In genomic region chr12:92008345-92008744, GRCh38 we compare ENCODE assay signal across 14 cellular contexts.
DNase-seq lines count a peak whose midpoint lies in the region; ATAC-seq, FAIRE-seq and TF ChIP-seq lines count a peak whose summit lies in the region.
"Had no signal": no experiment of that assay in that cellular context is flagged by ENCODE, and none has a peak within 500 bp of the region (broad histone marks: within the 10 kb centered on the region; RNA-seq: fewer than 3 reads in every experiment).

No MANE protein-coding gene starts in this region.

- in situ Hi-C loops in K562 (cut with MboI): no loop called here

- H3K4me3 Mint-ChIP-seq in activated CD4-positive, alpha-beta T cell treated with anti-CD3 and anti-CD28 coated beads for 36 hours: no peak overlapping the region
- no peak overlapping the region for H3K4me3 Mint-ChIP-seq in CD4-positive, CD25-positive, alpha-beta regulatory T cell
- H3K4me3 Mint-ChIP-seq in progenitor cell of endocrine pancreas (ENCODE audit: low read depth): no peak overlapping the region
- H3K4me3 Mint-ChIP-seq: CD14-positive monocyte had no signal

- H3K9me1 ChIP-seq in K562 (ENCODE audit: control insufficient read depth, insufficient read depth, low read length): no peaks in the 10 kb centered on the region

- ATAC-seq in activated CD4-positive, alpha-beta T cell treated with anti-CD3 and anti-CD28 coated beads for 36 hours: no peak
- ATAC-seq in CD4-positive, CD25-positive, alpha-beta regulatory T cell (ENCODE audit: low read depth in 2 of 2): no peak
- ATAC-seq in K562: no peak
- ATAC-seq in activated naive CD4-positive, alpha-beta T cell treated with anti-CD3 and anti-CD28 coated beads, Interleukin-2, amount 50 U/mL, for 72 hours: no peak
- ATAC-seq: HCT116, HepG2 had no signal

- peaks cover 9% of the 10 kb centered on the region for H3K9me3 Mint-ChIP-seq in activated CD4-positive, alpha-beta T cell treated with anti-CD3 and anti-CD28 coated beads for 36 hours (ENCODE audit: low read depth)
- peaks cover 0 to 6% (median 3%) of the 10 kb centered on the region in 7 donors for H3K9me3 Mint-ChIP-seq in CD4-positive, CD25-positive, alpha-beta regulatory T cell
- peaks cover 3% of the 10 kb centered on the region for H3K9me3 Mint-ChIP-seq in progenitor cell of endocrine pancreas (ENCODE audit: low read depth)
- H3K9me3 Mint-ChIP-seq in activated naive CD4-positive, alpha-beta T cell treated with anti-CD3 and anti-CD28 coated beads, Interleukin-2, amount 50 U/mL, for 72 hours: peaks cover 3 to 15% of the 10 kb centered on the region in 2 donors

- no peaks in the 10 kb centered on the region for H4K20me1 ChIP-seq in K562 (replicated peaks; ENCODE audit: control insufficient read depth, insufficient read depth, low read length)

- H3K9me3 ChIP-seq in CD4-positive, CD25-positive, alpha-beta regulatory T cell (ENCODE audit: control insufficient read depth in 2 of 2, low read length in 2 of 2): no peaks in the 10 kb centered on the region
- H3K9me3 ChIP-seq in K562 (replicated peaks; ENCODE audit: control insufficient read depth, insufficient read depth, low read depth, low read length): no peaks in the 10 kb centered on the region

- BruUV-seq in K562 (replicated peaks; lab: Mats Ljungman, UMichigan): no TSS peak

- no peak for DNase-seq in activated CD4-positive, alpha-beta T cell treated with anti-CD3 and anti-CD28 coated beads for 36 hours
- DNase-seq in activated CD4-positive, alpha-beta T cell treated with anti-CD3 and anti-CD28 coated beads, Interleukin-2, amount 50 U/mL, for 4 hours: no peak
- DNase-seq in CD4-positive, CD25-positive, alpha-beta regulatory T cell: no peak
- DNase-seq in K562 (ENCODE audit: extremely low read depth in 1 of 4, low spot score in 3 of 4) (no peak), progenitor cell of endocrine pancreas (ENCODE audit: low spot score, unreplicated experiment) (no peak)
- DNase-seq in stimulated activated naive CD4-positive, alpha-beta T cell (lab: John Stamatoyannopoulos, UW): no peak
- no peak for DNase-seq in activated naive CD4-positive, alpha-beta T cell treated with anti-CD3 and anti-CD28 coated beads, Interleukin-2, amount 50 U/mL, for 72 hours (ENCODE audit: low spot score in 2 of 2)
- DNase-seq: GM23248 had no signal

- no peak overlapping the region for H3K9ac ChIP-seq in K562 (ENCODE audit: insufficient read depth in 1 of 2, low read depth in 2 of 2, low read length in 2 of 2)
- H3K9ac ChIP-seq: GM23248 had no signal

- CTCF ChIA-PET in activated CD4-positive, alpha-beta T cell treated with anti-CD3 and anti-CD28 coated beads for 36 hours (lab: Charles Lee): no interaction called here
- CTCF ChIA-PET in K562 (lab: Yijun Ruan, JAX; ENCODE audit: low intra/inter-chr PET ratio): no interaction called here

- TF ChIP-seq POLR2A in K562 (conservative IDR thresholded peaks at IDR 0.05): no peak

- no peaks in the 10 kb centered on the region for H3K27me3 Mint-ChIP-seq in activated CD4-positive, alpha-beta T cell treated with anti-CD3 and anti-CD28 coated beads for 36 hours
- no peaks in the 10 kb centered on the region for H3K27me3 Mint-ChIP-seq in CD4-positive, CD25-positive, alpha-beta regulatory T cell
- no peaks in the 10 kb centered on the region for H3K27me3 Mint-ChIP-seq in progenitor cell of endocrine pancreas

- H3K27me3 ChIP-seq in CD4-positive, CD25-positive, alpha-beta regulatory T cell (ENCODE audit: control insufficient read depth, insufficient read depth, low read length): no peaks in the 10 kb centered on the region
- H3K27me3 ChIP-seq in K562 (ENCODE audit: control insufficient read depth in 2 of 2, insufficient read depth in 2 of 2, low read length in 2 of 2): no peaks in the 10 kb centered on the region

- no peak for TF ChIP-seq EP300 in K562 (IDR thresholded peaks at IDR 0.05; ENCODE audit: low read length)

- H3K4me1 Mint-ChIP-seq in activated CD4-positive, alpha-beta T cell treated with anti-CD3 and anti-CD28 coated beads for 36 hours: peaks cover 59% of the 10 kb centered on the region
- peaks cover 19 to 80% (median 49%) of the 10 kb centered on the region in 4 donors for H3K4me1 Mint-ChIP-seq in CD4-positive, CD25-positive, alpha-beta regulatory T cell
- H3K4me1 Mint-ChIP-seq in progenitor cell of endocrine pancreas (ENCODE audit: low read depth): peaks cover 47% of the 10 kb centered on the region

- peak overlapping the region; percentile 12 for H3K27ac Mint-ChIP-seq in activated CD4-positive, alpha-beta T cell treated with anti-CD3 and anti-CD28 coated beads for 36 hours
- H3K27ac Mint-ChIP-seq in CD4-positive, CD25-positive, alpha-beta regulatory T cell: peak overlapping the region; percentile 65 to 83 (median 76)
- peak overlapping the region; percentile 66 for H3K27ac Mint-ChIP-seq in progenitor cell of endocrine pancreas
- H3K27ac Mint-ChIP-seq in activated naive CD4-positive, alpha-beta T cell treated with anti-CD3 and anti-CD28 coated beads, Interleukin-2, amount 50 U/mL, for 72 hours: peak overlapping the region in 1 of 2 donors; percentile 2
- H3K27ac Mint-ChIP-seq: CD14-positive monocyte had no signal

- no peak overlapping the region for H3K4me2 ChIP-seq in K562 (ENCODE audit: insufficient read depth, low read length)

- intact Hi-C loops in activated CD4-positive, alpha-beta T cell treated with anti-CD3 and anti-CD28 coated beads for 36 hours (cut with DNase I, micrococcal nuclease): no loop called here
- intact Hi-C loops in K562 (cut with micrococcal nuclease): loop anchor here (10.0 kb wide), 2 partner anchors 396 to 566 kb away; no protein-coding TSS in a partner anchor

- 54% methylated on average over 5 of the region's 5 CpGs for WGBS in K562 (ENCODE audit: insufficient coverage, low coverage, missing lambda C conversion rate)

- H3K4me1 ChIP-seq in CD4-positive, CD25-positive, alpha-beta regulatory T cell (ENCODE audit: control insufficient read depth, insufficient read depth, low read length, poor library complexity, severe bottlenecking): peaks cover 19% of the 10 kb centered on the region
- peaks cover 4 to 23% of the 10 kb centered on the region in 2 experiments; a peak in 4 of 5 replicates for H3K4me1 ChIP-seq in K562 (replicated peaks in 1 of 2; ENCODE audit: control insufficient read depth in 2 of 2, insufficient read depth in 2 of 2, low read length in 2 of 2)

- TF ChIP-seq RAD21 in K562 (CRISPR knock-in tag; conservative IDR thresholded peaks at IDR 0.05 in 1 of 2, IDR thresholded peaks at IDR 0.05 in 1 of 2): no peak

- TF ChIP-seq CTCF in K562 (IDR thresholded peaks at IDR 0.05 in 2 of 3, conservative IDR thresholded peaks at IDR 0.05 in 1 of 3; ENCODE audit: insufficient read depth in 2 of 3, low read depth in 1 of 3, low read length in 3 of 3) (no peak), progenitor cell of endocrine pancreas (IDR thresholded peaks at IDR 0.05; ENCODE audit: unreplicated experiment) (no peak)

- no peak overlapping the region for H3K27ac ChIP-seq in CD4-positive, CD25-positive, alpha-beta regulatory T cell (ENCODE audit: insufficient read depth, low read length, poor library complexity, severe bottlenecking)
- H3K27ac ChIP-seq in K562 (ENCODE audit: extremely low read depth, low read depth, low read length): no peak overlapping the region
- H3K27ac ChIP-seq: 22Rv1, GM23248 had no signal

- H3K79me2 ChIP-seq in K562 (ENCODE audit: control insufficient read depth, insufficient read depth, low read length): no peaks in the 10 kb centered on the region

- POLR2A ChIA-PET in activated CD4-positive, alpha-beta T cell treated with anti-CD3 and anti-CD28 coated beads for 36 hours (lab: Charles Lee): interaction anchor here (0.7 kb wide), 1 partner anchor 80 kb away, joined by 3 read pairs; no protein-coding TSS in a partner anchor
- POLR2A ChIA-PET in K562 (lab: Yijun Ruan, JAX): no interaction called here

- peaks cover 14% of the 10 kb centered on the region for H3K36me3 Mint-ChIP-seq in activated CD4-positive, alpha-beta T cell treated with anti-CD3 and anti-CD28 coated beads for 36 hours (ENCODE audit: low read depth)
- no peaks in the 10 kb centered on the region for H3K36me3 Mint-ChIP-seq in CD4-positive, CD25-positive, alpha-beta regulatory T cell
- H3K36me3 Mint-ChIP-seq in progenitor cell of endocrine pancreas (ENCODE audit: insufficient read depth): peaks cover 1% of the 10 kb centered on the region
- peaks cover 5 to 24% of the 10 kb centered on the region in 2 donors for H3K36me3 Mint-ChIP-seq in activated naive CD4-positive, alpha-beta T cell treated with anti-CD3 and anti-CD28 coated beads, Interleukin-2, amount 50 U/mL, for 72 hours
- H3K36me3 Mint-ChIP-seq: CD14-positive monocyte had no signal

- FAIRE-seq in K562 (lab: Jason Lieb, UNC): no peak
- FAIRE-seq: H54, HepG2, HTR-8/SVneo had no signal

- H2AFZ ChIP-seq in K562 (ENCODE audit: low read depth, low read length): no peak overlapping the region
- H2AFZ ChIP-seq: GM23248 had no signal

- no peaks in the 10 kb centered on the region for H3K36me3 ChIP-seq in CD4-positive, CD25-positive, alpha-beta regulatory T cell (ENCODE audit: control insufficient read depth, insufficient read depth, low read length)
- no peaks in the 10 kb centered on the region for H3K36me3 ChIP-seq in K562 (ENCODE audit: control insufficient read depth, insufficient read depth, low read length)

- no peak overlapping the region for H3K4me3 ChIP-seq in CD4-positive, CD25-positive, alpha-beta regulatory T cell (ENCODE audit: low read depth, low read length)
- no peak overlapping the region for H3K4me3 ChIP-seq in K562
- H3K4me3 ChIP-seq: GM23248 had no signal

TF ChIP-seq in K562, 482 proteins besides CTCF, POLR2A, EP300 and RAD21 (continues in another document):
- TF ChIP-seq IRF2 (CRISPR knock-in tag; IDR thresholded peaks at IDR 0.05): no peak
- no peak for TF ChIP-seq ZNF24 (IDR thresholded peaks at IDR 0.05)
- no peak for TF ChIP-seq ZBTB5 (IDR thresholded peaks at IDR 0.05)
